Comparison of ENCODE assay signal across 9 cellular contexts in the genomic region with DNA sequence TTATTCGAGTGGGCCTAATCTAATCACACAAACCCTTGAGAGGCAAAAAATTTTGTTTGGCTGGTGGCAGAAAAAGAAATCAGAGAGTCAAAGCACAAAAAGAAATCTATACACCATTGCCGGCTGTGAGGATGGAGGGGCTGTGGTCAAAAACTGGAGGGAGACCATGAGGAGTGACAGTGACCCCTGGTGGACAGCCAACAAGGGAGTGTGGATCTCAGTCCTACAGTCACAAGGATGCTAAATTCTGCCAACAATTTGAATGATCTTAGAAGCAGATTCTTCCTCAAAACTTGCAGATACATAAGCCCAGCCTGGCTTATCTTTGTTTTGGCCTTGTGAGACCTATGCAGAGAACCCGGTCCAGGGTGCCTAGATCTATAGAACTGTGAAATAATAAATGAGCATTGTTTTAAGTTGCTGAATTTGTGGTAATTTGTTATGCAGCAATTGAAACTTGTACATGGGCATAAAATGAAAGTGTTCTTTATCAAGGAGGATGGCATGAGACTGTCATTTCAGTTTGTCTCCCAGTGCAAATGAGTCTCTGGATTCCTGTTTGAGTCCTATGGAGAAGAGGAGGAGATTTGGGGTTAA.
DNase-seq lines count a peak whose midpoint lies in the region; ATAC-seq, FAIRE-seq and TF ChIP-seq lines count a peak whose summit lies in the region.
"Had no signal": no experiment of that assay in that cellular context is flagged by ENCODE, and none has a peak within 500 bp of the region (broad histone marks: within the 10 kb centered on the region; RNA-seq: fewer than 3 reads in every experiment).

No MANE protein-coding gene starts in this region.

- TF ChIP-seq POLR2A in A549 (IDR thresholded peaks at IDR 0.05; ENCODE audit: low read length) (no peak), gastroesophageal sphincter (IDR thresholded peaks at IDR 0.05) (no peak)

- CTCF ChIA-PET in A549 (lab: Yijun Ruan, JAX) = no interaction called here

- peaks cover 3% of the 10 kb centered on the region for H3K27me3 Mint-ChIP-seq in activated T-cell treated with anti-CD3 and anti-CD28 coated beads, Interleukin-2, amount 50 U/mL, for 24 hours

- POLR2A ChIA-PET in A549 (lab: Yijun Ruan, JAX) = no interaction called here

- H3K27me3 ChIP-seq in gastroesophageal sphincter = no peaks in the 10 kb centered on the region

- no peak overlapping the region for H3K4me2 ChIP-seq in A549

- TF ChIP-seq EP300 in A549 (IDR thresholded peaks at IDR 0.05) (no peak), gastroesophageal sphincter (IDR thresholded peaks at IDR 0.05) (no peak)

- H3K9me3 Mint-ChIP-seq in activated T-cell treated with anti-CD3 and anti-CD28 coated beads, Interleukin-2, amount 50 U/mL, for 24 hours = no peaks in the 10 kb centered on the region

- no peak overlapping the region for H3K27ac Mint-ChIP-seq in activated T-cell treated with anti-CD3 and anti-CD28 coated beads, Interleukin-2, amount 50 U/mL, for 24 hours

- H3K27ac ChIP-seq in A549 (no peak overlapping the region), gastroesophageal sphincter (no peak overlapping the region)

- H3K4me1 ChIP-seq in A549 (peaks cover 7% of the 10 kb centered on the region; the same call in 1 of the 3 replicates), gastroesophageal sphincter (peaks cover 0 to 9% (median 2%) of the 10 kb centered on the region in 3 donors)

- H3K36me3 Mint-ChIP-seq in activated T-cell treated with anti-CD3 and anti-CD28 coated beads, Interleukin-2, amount 50 U/mL, for 24 hours (ENCODE audit: low read depth) = no peaks in the 10 kb centered on the region

- TF ChIP-seq CTCF in A549 (IDR thresholded peaks at IDR 0.05) = peak; percentile 41
- peak; percentile 68 for TF ChIP-seq CTCF in GM12865 (IDR thresholded peaks at IDR 0.05; ENCODE audit: insufficient read depth, low read depth, low read length, missing control alignments)
- no peak for TF ChIP-seq CTCF in gastroesophageal sphincter (IDR thresholded peaks at IDR 0.05)

- ATAC-seq in A549 (peak; percentile 56 to 87; a peak in 3 of 6 replicates), HG02798 (IDR thresholded peaks at IDR 0.05; ENCODE audit: poor library complexity, unreplicated experiment) (peak; percentile 92), HG03108 (IDR thresholded peaks at IDR 0.05; ENCODE audit: unreplicated experiment) (no peak), gastroesophageal sphincter (no peak)

- H3K4me3 Mint-ChIP-seq in activated T-cell treated with anti-CD3 and anti-CD28 coated beads, Interleukin-2, amount 50 U/mL, for 24 hours = no peak overlapping the region

- no peaks in the 10 kb centered on the region for H3K36me3 ChIP-seq in gastroesophageal sphincter

- 22% methylated on average over 3 of the region's 3 CpGs for WGBS in A549 (ENCODE audit: missing lambda C conversion rate)
- 38 to 63% methylated on average over 3 of the region's 3 CpGs for WGBS in gastroesophageal sphincter (ENCODE audit: low coverage in 1 of 2), 2 donors

- peak; percentile 18 for FAIRE-seq in A549 (lab: Jason Lieb, UNC)
- FAIRE-seq: endometrium had no signal

- TF ChIP-seq RAD21 in A549 (conservative IDR thresholded peaks at IDR 0.05 in 1 of 2, IDR thresholded peaks at IDR 0.05 in 1 of 2) = peak in 1 of 2 experiments; percentile 58; a peak in 3 of 5 replicates

- no peaks in the 10 kb centered on the region for H3K9me3 ChIP-seq in A549
- H3K9me3 ChIP-seq in gastroesophageal sphincter = no peaks in the 10 kb centered on the region

- peak; percentile 11 to 45 for DNase-seq in A549 (ENCODE audit: low read depth in 1 of 2, low spot score in 1 of 2)
- DNase-seq in GM12865 (ENCODE audit: low read depth) = peak; percentile 57
- DNase-seq in NCI-H526 treated with DMSO at 0.1 percent for 48 hours (lab: John Stamatoyannopoulos, UW) = peak; percentile 16
- peak; percentile 32 for DNase-seq in activated T-cell treated with anti-CD3 and anti-CD28 coated beads, Interleukin-2, amount 50 U/mL, for 24 hours
- peak; percentile 46 for DNase-seq in left kidney (ENCODE audit: low read depth, low spot score)

- H3K4me3 ChIP-seq in A549 (no peak overlapping the region), GM12865 (ENCODE audit: low read depth, low read length) (no peak overlapping the region), gastroesophageal sphincter (no peak overlapping the region)

- H3K4me1 Mint-ChIP-seq in activated T-cell treated with anti-CD3 and anti-CD28 coated beads, Interleukin-2, amount 50 U/mL, for 24 hours (ENCODE audit: low read depth) = no peaks in the 10 kb centered on the region

TF ChIP-seq in A549, 52 proteins besides CTCF, POLR2A, EP300 and RAD21:
- TF ChIP-seq SMC3 (IDR thresholded peaks at IDR 0.05) (peak; percentile 26; the same call in 1 of the 3 replicates), MAZ (IDR thresholded peaks at IDR 0.05; ENCODE audit: borderline replicate concordance, low read depth, low read length) (no peak)

Comparison
In these comparisons a context has a peak if more than half of its experiments do, and no peak if none do; other contexts are left out.
1. ATAC-seq: peak in A549 (2 of 2) and HG02798 (single experiment); none in HG03108 (single experiment) and gastroesophageal sphincter (single experiment).
2. CTCF ChIP-seq: peak in A549 (single experiment) and GM12865 (single experiment); none in gastroesophageal sphincter (0 of 4).
3. Peak in every context shown above with its lines, with median percentiles within 50 percentile points of each other: DNase-seq.